12 cellular contexts compared by ENCODE assay signal in genomic region chr4:147840846-147841732, GRCh38.
DNase-seq lines count a peak whose midpoint lies in the region; ATAC-seq and TF ChIP-seq lines count a peak whose summit lies in the region.
"Had no signal": no experiment of that assay in that cellular context is flagged by ENCODE, and none has a peak within 500 bp of the region (broad histone marks: within the 10 kb centered on the region; RNA-seq: fewer than 3 reads in every experiment).

No MANE protein-coding gene starts in this region.

- H3K9me3 ChIP-seq in gastroesophageal sphincter (no peaks in the 10 kb centered on the region), prostate gland (no peaks in the 10 kb centered on the region)

- no peak for TF ChIP-seq EP300 in gastroesophageal sphincter (IDR thresholded peaks at IDR 0.05)

- H3K36me3 ChIP-seq in gastroesophageal sphincter: peaks cover 0 to 5% of the 10 kb centered on the region in 2 donors
- H3K36me3 ChIP-seq in prostate gland: no peaks in the 10 kb centered on the region

- H3K27ac ChIP-seq in gastroesophageal sphincter (peak overlapping the region; percentile 39 to 96 (median 80)), prostate gland (peak overlapping the region in 1 of 2 donors; percentile 50)

- TF ChIP-seq POLR2A in gastroesophageal sphincter (IDR thresholded peaks at IDR 0.05) (no peak), prostate gland (IDR thresholded peaks at IDR 0.05) (no peak)

- intact Hi-C loops in prostate gland (cut with DNase I): no loop called here

- H3K4me1 ChIP-seq in gastroesophageal sphincter: peaks cover 12 to 92% (median 37%) of the 10 kb centered on the region in 3 donors
- no peaks in the 10 kb centered on the region for H3K4me1 ChIP-seq in prostate gland (replicated peaks)

- 47 to 50% methylated on average over 4 of the region's 4 CpGs for WGBS in gastroesophageal sphincter (ENCODE audit: low coverage in 1 of 2), 2 donors
- 61% methylated on average over 4 of the region's 4 CpGs for WGBS in prostate gland

- H3K27me3 ChIP-seq in gastroesophageal sphincter: no peaks in the 10 kb centered on the region
- H3K27me3 ChIP-seq in prostate gland (replicated peaks; ENCODE audit: insufficient read depth): no peaks in the 10 kb centered on the region

- no peak for TF ChIP-seq CTCF in gastroesophageal sphincter (IDR thresholded peaks at IDR 0.05)
- TF ChIP-seq CTCF in prostate gland (IDR thresholded peaks at IDR 0.05): no peak

- ATAC-seq in GM18861 (IDR thresholded peaks at IDR 0.05; ENCODE audit: unreplicated experiment) (peak; percentile 88), GM21723 (IDR thresholded peaks at IDR 0.05; ENCODE audit: unreplicated experiment) (peak; percentile 66), HG03342 (IDR thresholded peaks at IDR 0.05; ENCODE audit: unreplicated experiment) (peak; percentile 63), gastroesophageal sphincter (no peak)
- ATAC-seq: CD8-positive, alpha-beta T cell; sciatic nerve had no signal

- H3K4me3 ChIP-seq in gastroesophageal sphincter (no peak overlapping the region), prostate gland (no peak overlapping the region)

- DNase-seq in mucosa of gallbladder (ENCODE audit: low spot score) (no peak), NCI-H1105 (lab: John Stamatoyannopoulos, UW) (no peak), NCI-H146 (lab: John Stamatoyannopoulos, UW) (no peak), prostate gland (ENCODE audit: low spot score) (no peak)
- DNase-seq: activated CD4-positive, alpha-beta T cell treated with anti-CD3 and anti-CD28 coated beads, Interleukin-2, amount 10 ng/mL, durations not matched to agents 7 days and 5 days; CD8-positive, alpha-beta T cell; cortex of kidney had no signal
